In genomic region chr2:234739061-234739460, GRCh38 we compare ENCODE assay signal across 3 cellular contexts.
A peak's percentile ranks its signal among the peaks of the same experiment; 100 is the strongest.
TF ChIP-seq lines count a peak whose summit lies in the region.

No MANE protein-coding gene starts in this region.

TF ChIP-seq in A549, 52 proteins besides CTCF, POLR2A, EP300 and RAD21:
- peak; percentile 92 for TF ChIP-seq MAFK (IDR thresholded peaks at IDR 0.05; ENCODE audit: partially characterized antibody)
- TF ChIP-seq E2F6 (IDR thresholded peaks at IDR 0.05; ENCODE audit: borderline replicate concordance, low read depth) = no peak
- TF ChIP-seq ZFP36 (IDR thresholded peaks at IDR 0.05; ENCODE audit: borderline replicate concordance, partially characterized antibody) = no peak
- TF ChIP-seq HDAC2 (IDR thresholded peaks at IDR 0.05) = no peak

TF ChIP-seq in IMR-90, 13 proteins besides CTCF, POLR2A, EP300 and RAD21:
- TF ChIP-seq MAFK (IDR thresholded peaks at IDR 0.05; ENCODE audit: low read depth, low read length) (peak; percentile 92), BHLHE40 (IDR thresholded peaks at IDR 0.05; ENCODE audit: low read depth, low read length) (no peak)

TF ChIP-seq in H1, 55 proteins besides CTCF, POLR2A, EP300 and RAD21 (continued from another document):
- peak; percentile 15; the same call in 1 of the 2 replicates for TF ChIP-seq MAFK (IDR thresholded peaks at IDR 0.05; ENCODE audit: low read depth, low read length)
- TF ChIP-seq YY1 (IDR thresholded peaks at IDR 0.05; ENCODE audit: low read depth, low read length) = no peak
- TF ChIP-seq KDM5A (IDR thresholded peaks at IDR 0.05; ENCODE audit: low read length) = no peak
- TF ChIP-seq SIRT6 (IDR thresholded peaks at IDR 0.05; ENCODE audit: low read length) = no peak
- TF ChIP-seq KDM1A (IDR thresholded peaks at IDR 0.05; ENCODE audit: borderline replicate concordance, low read length) = no peak
